In genomic region chr2:137233091-137233490, GRCh38 we compare ENCODE assay signal across 29 cellular contexts.
"Had no signal": no experiment of that assay in that cellular context is flagged by ENCODE, and none has a peak within 500 bp of the region (broad histone marks: within the 10 kb centered on the region; RNA-seq: fewer than 3 reads in every experiment).

No MANE protein-coding gene starts in this region.

- H3K4me1 ChIP-seq: colonic mucosa, esophagus muscularis mucosa, esophagus squamous epithelium, gastrocnemius medialis, gastroesophageal sphincter, heart right ventricle had no signal

- H3K36me3 ChIP-seq: colonic mucosa, esophagus muscularis mucosa, esophagus squamous epithelium, gastrocnemius medialis, gastroesophageal sphincter, heart left ventricle, heart right ventricle had no signal

- H3K4me1 Mint-ChIP-seq: endodermal cell had no signal

- H3K27ac ChIP-seq: colonic mucosa, coronary artery, dorsolateral prefrontal cortex, epithelial cell of prostate, esophagus muscularis mucosa, esophagus squamous epithelium, foreskin keratinocyte, gastrocnemius medialis, gastroesophageal sphincter, heart left ventricle, heart right ventricle had no signal

- FAIRE-seq: colon, endometrium, endothelial cell of umbilical vein, frontal cortex had no signal

- H3K27me3 ChIP-seq: colonic mucosa, esophagus muscularis mucosa, esophagus squamous epithelium, foreskin keratinocyte, gastrocnemius medialis, gastroesophageal sphincter, heart left ventricle, heart right ventricle had no signal

- H3K27ac Mint-ChIP-seq: dendritic cell treated with granulocyte-macrophage colony-stimulating factor and Interleukin-4, amounts not matched to agents 40 ng/mL and 50 ng/mL, for 4 days; effector memory CD8-positive, alpha-beta T cell; endodermal cell had no signal

- H3K4me3 ChIP-seq: colonic mucosa, coronary artery, dorsolateral prefrontal cortex, esophagus muscularis mucosa, esophagus squamous epithelium, gastrocnemius medialis, gastroesophageal sphincter, heart left ventricle, heart right ventricle had no signal

- H3K9me3 ChIP-seq: colonic mucosa, esophagus muscularis mucosa, esophagus squamous epithelium, gastrocnemius medialis, gastroesophageal sphincter, heart left ventricle, heart right ventricle had no signal

- DNase-seq: colonic mucosa; cortex of kidney; dermis blood vessel endothelial cell; dorsolateral prefrontal cortex; effector CD4-positive, alpha-beta T cell; effector CD8-positive, alpha-beta T cell; effector memory CD4-positive, alpha-beta T cell; effector memory CD8-positive, alpha-beta T cell; endodermal cell; erythroblast; esophagus squamous epithelium; foreskin fibroblast; foreskin keratinocyte; foreskin melanocyte; gastrocnemius medialis; glutamatergic neuron; head of caudate nucleus; heart left ventricle; heart right ventricle had no signal

- ATAC-seq: effector memory CD8-positive, alpha-beta T cell; esophagus mucosa; foreskin keratinocyte; gastrocnemius medialis; gastroesophageal sphincter; heart left ventricle; heart right ventricle had no signal

- H3K9me3 Mint-ChIP-seq: dendritic cell treated with granulocyte-macrophage colony-stimulating factor and Interleukin-4, amounts not matched to agents 40 ng/mL and 50 ng/mL, for 4 days; endodermal cell had no signal

- H3K4me3 Mint-ChIP-seq: dendritic cell treated with granulocyte-macrophage colony-stimulating factor and Interleukin-4, amounts not matched to agents 40 ng/mL and 50 ng/mL, for 4 days; effector memory CD8-positive, alpha-beta T cell; endodermal cell had no signal

- H3K27me3 Mint-ChIP-seq: dendritic cell treated with granulocyte-macrophage colony-stimulating factor and Interleukin-4, amounts not matched to agents 40 ng/mL and 50 ng/mL, for 4 days; effector memory CD8-positive, alpha-beta T cell had no signal
